ENCODE assay signal across 9 cellular contexts in the genomic region with DNA sequence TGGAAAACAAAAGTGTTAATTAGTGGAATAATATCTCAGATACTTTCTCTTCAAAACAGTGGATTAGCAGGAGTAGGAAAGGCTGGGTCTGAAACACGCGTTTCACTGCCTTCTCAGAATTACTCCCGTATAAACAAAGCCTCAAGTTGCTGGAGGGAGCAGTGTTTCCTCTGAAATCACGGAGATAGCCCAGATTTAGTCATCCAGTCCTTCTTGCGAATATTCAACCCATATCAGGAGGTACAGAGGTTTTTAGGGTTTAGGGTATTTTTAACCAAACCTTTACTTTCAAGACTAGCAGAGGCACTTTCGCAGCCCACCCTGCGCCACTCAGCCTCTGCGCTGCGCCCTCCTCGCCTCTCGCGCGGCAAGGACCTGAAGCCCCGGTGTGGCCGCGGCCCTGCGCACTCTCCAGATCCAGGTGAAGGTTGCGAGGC. TPM values are rescaled to one million over a fixed set of nuclear protein-coding genes. Genes with fewer than 3 reads are reported as not detected.
DNase-seq lines count a peak whose midpoint lies in the region; ATAC-seq, FAIRE-seq and TF ChIP-seq lines count a peak whose summit lies in the region.
"Had no signal": no experiment of that assay in that cellular context is flagged by ENCODE, and none has a peak within 500 bp of the region (broad histone marks: within the 10 kb centered on the region; RNA-seq: fewer than 3 reads in every experiment).

No MANE protein-coding gene starts in this region.

- H3K4me1 Mint-ChIP-seq in activated T-helper 17 cell treated with anti-CD3 and anti-CD28 coated beads, Interleukin-2, amount 50 U/mL, for 72 hours = no peaks in the 10 kb centered on the region

- ATAC-seq in activated T-helper 17 cell treated with anti-CD3 and anti-CD28 coated beads, Interleukin-2, amount 50 U/mL, for 72 hours (replicated peaks) = peak; percentile 39
- ATAC-seq in gastroesophageal sphincter (no peak), pancreas (peak; percentile 0 to 9 (median 4)), HG02571 (IDR thresholded peaks at IDR 0.05; ENCODE audit: unreplicated experiment) (no peak)

- DNase-seq in NCI-H146 treated with DMSO at 0.1 percent for 48 hours (lab: John Stamatoyannopoulos, UW; ENCODE audit: unreplicated experiment) = peak; percentile 56
- DNase-seq in NCI-H146 (lab: John Stamatoyannopoulos, UW) = no peak
- peak; percentile 29 for DNase-seq in HuH-7 (ENCODE audit: low spot score)
- DNase-seq in pancreas = no peak
- DNase-seq in GM12892 (ENCODE audit: insufficient read length) = no peak

- FAIRE-seq in pancreas (lab: Jason Lieb, UNC) = no peak
- FAIRE-seq in GM12892 (lab: Jason Lieb, UNC) = no peak

- peaks cover 0 to 30% (median 9%) of the 10 kb centered on the region in 3 donors for H3K4me1 ChIP-seq in gastroesophageal sphincter
- H3K4me1 ChIP-seq in pancreas = peaks cover 0 to 5% (median 4%) of the 10 kb centered on the region in 3 donors

- peaks cover 11% of the 10 kb centered on the region for H3K27me3 Mint-ChIP-seq in activated T-helper 17 cell treated with anti-CD3 and anti-CD28 coated beads, Interleukin-2, amount 50 U/mL, for 72 hours

- H3K36me3 Mint-ChIP-seq in activated T-helper 17 cell treated with anti-CD3 and anti-CD28 coated beads, Interleukin-2, amount 50 U/mL, for 72 hours (ENCODE audit: low read depth) = no peaks in the 10 kb centered on the region

- H3K36me3 ChIP-seq in gastroesophageal sphincter (no peaks in the 10 kb centered on the region), pancreas (no peaks in the 10 kb centered on the region)

- no peaks in the 10 kb centered on the region for H3K9me3 ChIP-seq in gastroesophageal sphincter
- no peaks in the 10 kb centered on the region for H3K9me3 ChIP-seq in pancreas

- intact Hi-C loops in pancreas (cut with DNase I) = loop anchor here in 1 of 3 donors (5.0 kb wide), 1 partner anchor 127 kb away; no protein-coding TSS in a partner anchor

- H3K4me3 Mint-ChIP-seq in activated T-helper 17 cell treated with anti-CD3 and anti-CD28 coated beads, Interleukin-2, amount 50 U/mL, for 72 hours = peak overlapping the region; percentile 66

- TF ChIP-seq CTCF in gastroesophageal sphincter (IDR thresholded peaks at IDR 0.05) (no peak), pancreas (IDR thresholded peaks at IDR 0.05) (no peak)

- no peaks in the 10 kb centered on the region for H3K9me3 Mint-ChIP-seq in activated T-helper 17 cell treated with anti-CD3 and anti-CD28 coated beads, Interleukin-2, amount 50 U/mL, for 72 hours

- 0 to 10% methylated on average over 4 to 9 of the region's 18 CpGs for WGBS in gastroesophageal sphincter (ENCODE audit: low coverage in 1 of 2), 2 donors
- 0% methylated on average over 18 of the region's 18 CpGs for WGBS in pancreas, 2 donors

- TF ChIP-seq POLR2A in gastroesophageal sphincter (IDR thresholded peaks at IDR 0.05) (no peak), GM12892 (IDR thresholded peaks at IDR 0.05; ENCODE audit: low read depth, low read length) (no peak)

- no peak for TF ChIP-seq EP300 in gastroesophageal sphincter (IDR thresholded peaks at IDR 0.05)

- no peak overlapping the region for H3K27ac Mint-ChIP-seq in activated T-helper 17 cell treated with anti-CD3 and anti-CD28 coated beads, Interleukin-2, amount 50 U/mL, for 72 hours

- H3K4me3 ChIP-seq in gastroesophageal sphincter (peak overlapping the region; percentile 47 to 88), pancreas (peak overlapping the region; percentile 65 to 73 (median 66))

- peak overlapping the region; percentile 91 to 100 (median 96) for H3K27ac ChIP-seq in gastroesophageal sphincter
- peak overlapping the region; percentile 98 to 99 (median 98) for H3K27ac ChIP-seq in pancreas
- H3K27ac ChIP-seq: C4-2B had no signal

- H3K27me3 ChIP-seq in gastroesophageal sphincter (no peaks in the 10 kb centered on the region), pancreas (no peaks in the 10 kb centered on the region)

RNA-seq across cellular contexts. Expression of a gene that starts 2.1 kb away (rescaled TPM):
- total RNA-seq in activated T-helper 17 cell treated with anti-CD3 and anti-CD28 coated beads, Interleukin-2, amount 50 U/mL, for 72 hours = 1 to 10 TPM; 3.2 to 4.4 TPM
- total RNA-seq in gastroesophageal sphincter (100 to 1,000 TPM in 2 of 4 donors, 10 to 100 TPM in 2; 65.2 to 163 (median 89.7) TPM), pancreas (10 to 100 TPM in 2 of 6 donors, 1 to 10 TPM in 4; 5.1 to 12.2 (median 9.6) TPM)
- polyA plus RNA-seq in pancreas = 1 to 10 TPM; 2.9 to 4.9 TPM
- polyA plus RNA-seq in GM12892 (2012; ENCODE audit: missing spikeins) = 1.7 TPM

RNA-seq across cellular contexts. Expression of a gene that starts 55.1 kb away (rescaled TPM):
- 10 to 100 TPM; 12.3 to 13.5 TPM for total RNA-seq in activated T-helper 17 cell treated with anti-CD3 and anti-CD28 coated beads, Interleukin-2, amount 50 U/mL, for 72 hours
- 10 to 100 TPM; 12.3 to 32.8 (median 22.2) TPM for total RNA-seq in gastroesophageal sphincter
- 10 to 100 TPM in 3 of 6 donors, 1 to 10 TPM in 3; 8.3 to 11.8 (median 9.9) TPM for total RNA-seq in pancreas
- 10 to 100 TPM; 12.9 to 17.6 TPM for polyA plus RNA-seq in pancreas
- 12.3 TPM for polyA plus RNA-seq in GM12892 (2012; ENCODE audit: missing spikeins)

Comparison
In these comparisons a context has a peak if more than half of its experiments do, and no peak if none do; other contexts are left out.
1. DNase-seq: peak in NCI-H146 treated with DMSO at 0.1 percent for 48 hours (single experiment) and HuH-7 (single experiment); none in NCI-H146 (single experiment), pancreas (0 of 6) and GM12892 (single experiment).
2. ATAC-seq: peak in activated T-helper 17 cell treated with anti-CD3 and anti-CD28 coated beads, Interleukin-2, amount 50 U/mL, for 72 hours (single experiment) and pancreas (4 of 4); none in gastroesophageal sphincter (single experiment) and HG02571 (single experiment).
3. RNA of a gene that starts 2.1 kb away (total RNA-seq): 65.2 to 163 TPM in gastroesophageal sphincter; 5.1 to 12.2 TPM in pancreas and 3.2 to 4.4 TPM in activated T-helper 17 cell treated with anti-CD3 and anti-CD28 coated beads, Interleukin-2, amount 50 U/mL, for 72 hours; every median in the first group is over 4 times any median in the second.